ENCODE assay signal across 24 cellular contexts in genomic region chr2:61715501-61715900, GRCh38.
"Had no signal": no experiment of that assay in that cellular context is flagged by ENCODE, and none has a peak within 500 bp of the region (broad histone marks: within the 10 kb centered on the region; RNA-seq: fewer than 3 reads in every experiment).

No MANE protein-coding gene starts in this region.

- H3K4me1 ChIP-seq: lower lobe of right lung, prostate gland, sigmoid colon, spleen, tibial artery had no signal

- H3K27ac ChIP-seq: esophagus squamous epithelium, foreskin keratinocyte, lower lobe of right lung, prostate gland, sigmoid colon, skin epidermis, spleen, testis, tibial artery had no signal

- H3K4me3 ChIP-seq: esophagus squamous epithelium, heart right ventricle, lower lobe of right lung, prostate gland, sigmoid colon, skin epidermis, spleen, testis, tibial artery had no signal

- DNase-seq: cortex of kidney; effector memory CD8-positive, alpha-beta T cell; erythroblast; esophagus squamous epithelium; foreskin keratinocyte; glutamatergic neuron; heart right ventricle; hippocampal formation; left colon; left ventricle myocardium superior; lower lobe of right lung; naive thymus-derived CD8-positive, alpha-beta T cell; nephron progenitor cell; nucleus accumbens; right cardiac atrium; sigmoid colon; spleen; stimulated activated CD4-positive, alpha-beta T cell treated with anti-CD3 and anti-CD28 coated beads, Interleukin-4, amount 100 ng/mL, for 4 hours; stimulated activated naive CD8-positive, alpha-beta T cell treated with anti-CD3 and anti-CD28 coated beads, Interleukin-15, Interleukin-2, amounts not matched to agents 100 U/mL and 50 U/mL, for 24 hours; substantia nigra; testis; tibial artery had no signal

- H3K27me3 ChIP-seq: esophagus squamous epithelium, foreskin keratinocyte, heart right ventricle, sigmoid colon, testis, tibial artery had no signal

- H3K9me3 ChIP-seq: esophagus squamous epithelium, heart right ventricle, lower lobe of right lung, prostate gland, sigmoid colon, spleen, testis, tibial artery had no signal

- H3K36me3 ChIP-seq: esophagus squamous epithelium, heart right ventricle, lower lobe of right lung, prostate gland, sigmoid colon, spleen, tibial artery had no signal
